1 cellular context compared by ENCODE assay signal in genomic region chr18:35827275-35827929, GRCh38.
TF ChIP-seq lines count a peak whose summit lies in the region.

No MANE protein-coding gene starts in this region.

TF ChIP-seq in GM23338, 12 proteins besides CTCF, POLR2A, EP300 and RAD21 (continued from another document):
- no peak for TF ChIP-seq REST (IDR thresholded peaks at IDR 0.05; ENCODE audit: unreplicated experiment)
- TF ChIP-seq JUNB (IDR thresholded peaks at IDR 0.05; ENCODE audit: unreplicated experiment), result no peak
- no peak; the same call in 1 of the 2 replicates for TF ChIP-seq ETS1 (IDR thresholded peaks at IDR 0.05)
